8 cellular contexts compared by ENCODE assay signal in the genomic region with DNA sequence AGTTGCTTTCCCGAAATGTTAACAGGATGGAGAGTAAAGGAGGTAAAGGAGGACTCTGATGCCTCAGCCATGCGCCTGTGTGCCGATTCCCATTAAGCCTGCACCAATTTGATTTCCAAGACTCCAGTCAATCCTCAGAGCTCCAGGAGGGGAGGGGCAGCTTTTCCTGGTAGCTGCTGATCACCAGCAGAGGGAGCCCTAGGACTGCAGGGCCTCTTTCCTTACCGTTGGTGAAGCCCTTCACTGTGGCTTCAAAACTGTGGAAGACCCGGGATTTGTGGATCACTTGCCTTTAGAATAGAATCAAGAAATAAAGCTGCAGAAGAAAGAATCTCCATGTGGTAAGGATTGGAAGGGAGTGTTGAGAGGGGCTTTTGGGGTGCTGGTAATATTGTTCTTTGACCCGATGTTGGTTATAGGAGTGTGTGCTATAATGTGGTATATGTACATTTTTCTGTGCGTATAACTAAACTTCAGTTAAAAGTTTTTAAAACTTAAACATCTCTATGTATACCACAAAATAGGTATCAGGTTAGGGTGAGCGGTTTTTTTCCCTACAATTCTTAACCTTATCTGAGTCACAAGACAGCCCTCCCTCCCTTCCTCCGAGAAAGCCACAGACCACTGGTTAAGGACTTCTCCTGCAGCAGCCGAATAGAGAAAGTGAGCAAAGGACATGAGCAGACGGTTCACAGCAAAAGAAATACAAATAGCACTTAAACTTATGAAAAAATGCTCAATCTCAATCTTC. TPM values are rescaled to one million over a fixed set of nuclear protein-coding genes. Genes with fewer than 3 reads are reported as not detected.
A peak's percentile ranks its signal among the peaks of the same experiment; 100 is the strongest.
DNase-seq lines count a peak whose midpoint lies in the region; ATAC-seq and TF ChIP-seq lines count a peak whose summit lies in the region.

No MANE protein-coding gene starts in this region.

- H3K9ac ChIP-seq in SK-N-SH: no peak overlapping the region

- H3K9me2 ChIP-seq in SK-N-SH: no peaks in the 10 kb centered on the region

- TF ChIP-seq POLR2A in prostate gland (IDR thresholded peaks at IDR 0.05): no peak

- no peak overlapping the region; a peak in 1 of 4 replicates for H3K4me3 ChIP-seq in SK-N-SH (ENCODE audit: low read depth in 2 of 2, low read length in 1 of 2)
- H3K4me3 ChIP-seq in prostate gland: no peak overlapping the region

- ATAC-seq in Right ventricle myocardium superior (ENCODE audit: poor library complexity) (peak; percentile 87), GM21515 (IDR thresholded peaks at IDR 0.05; ENCODE audit: unreplicated experiment) (no peak), HG03342 (IDR thresholded peaks at IDR 0.05; ENCODE audit: unreplicated experiment) (no peak)

- no peaks in the 10 kb centered on the region for H3F3A ChIP-seq in SK-N-SH (replicated peaks; ENCODE audit: insufficient read depth)

- H3K79me2 ChIP-seq in SK-N-SH (ENCODE audit: insufficient read depth): 0 out of 2 replicates have a peak, but pooled peaks cover 6% of the 10 kb centered on the region

- DNase-seq in DMS79 treated with DMSO at 0.1 percent for 48 hours (lab: John Stamatoyannopoulos, UW) (peak; percentile 39), M059J (ENCODE audit: low read depth) (peak; percentile 80), SK-N-SH (peak; percentile 62), Right ventricle myocardium superior (peak; percentile 71), prostate gland (ENCODE audit: low spot score) (peak; percentile 74)

- H3K27ac Mint-ChIP-seq in activated naive CD4-positive, alpha-beta T cell treated with anti-CD3 and anti-CD28 coated beads, Interleukin-2, amount 50 U/mL, for 24 hours: peak overlapping the region; percentile 46

- H3K4me3 Mint-ChIP-seq in activated naive CD4-positive, alpha-beta T cell treated with anti-CD3 and anti-CD28 coated beads, Interleukin-2, amount 50 U/mL, for 24 hours: peak overlapping the region; percentile 85

- H3K36me3 ChIP-seq in SK-N-SH (replicated peaks in 1 of 2; ENCODE audit: control insufficient read depth in 1 of 2, insufficient read depth in 2 of 2, low read length in 1 of 2) (no peaks in the 10 kb centered on the region), prostate gland (no peaks in the 10 kb centered on the region)

- POLR2A ChIA-PET in SK-N-SH (lab: Yijun Ruan, JAX): interaction anchor here (1.2 kb wide), 2 partner anchors 94 to 168 kb away, joined by 3 read pairs; no protein-coding TSS in a partner anchor

- no peak overlapping the region for H2AFZ ChIP-seq in SK-N-SH (ENCODE audit: low read depth)

- TF ChIP-seq EP300 in SK-N-SH (IDR thresholded peaks at IDR 0.05; ENCODE audit: borderline replicate concordance in 1 of 2, low read depth in 1 of 2, low read length in 1 of 2): no peak

- H3K36me3 Mint-ChIP-seq in activated naive CD4-positive, alpha-beta T cell treated with anti-CD3 and anti-CD28 coated beads, Interleukin-2, amount 50 U/mL, for 24 hours: peaks cover 3% of the 10 kb centered on the region

- no peaks in the 10 kb centered on the region for H3K9me3 Mint-ChIP-seq in activated naive CD4-positive, alpha-beta T cell treated with anti-CD3 and anti-CD28 coated beads, Interleukin-2, amount 50 U/mL, for 24 hours

- H3K4me2 ChIP-seq in SK-N-SH: no peak overlapping the region

- WGBS in SK-N-SH (ENCODE audit: low lambda C conversion rate): 60% methylated on average over 11 of the region's 11 CpGs
- WGBS in prostate gland: 45% methylated on average over 11 of the region's 11 CpGs

- H3K27me3 ChIP-seq in SK-N-SH (ENCODE audit: insufficient read depth): no peaks in the 10 kb centered on the region
- no peaks in the 10 kb centered on the region for H3K27me3 ChIP-seq in prostate gland (replicated peaks; ENCODE audit: insufficient read depth)

- H4K20me1 ChIP-seq in SK-N-SH (ENCODE audit: insufficient read depth): no peaks in the 10 kb centered on the region

- H3K9me3 ChIP-seq in SK-N-SH (no peaks in the 10 kb centered on the region), prostate gland (no peaks in the 10 kb centered on the region)

- H3K27ac ChIP-seq in SK-N-SH (ENCODE audit: low read depth in 2 of 2, low read length in 1 of 2) (no peak overlapping the region), prostate gland (no peak overlapping the region)

- H3K4me1 Mint-ChIP-seq in activated naive CD4-positive, alpha-beta T cell treated with anti-CD3 and anti-CD28 coated beads, Interleukin-2, amount 50 U/mL, for 24 hours: peaks cover 70% of the 10 kb centered on the region

- CTCF ChIA-PET in SK-N-SH (lab: Yijun Ruan, JAX): interaction anchor here (0.5 to 11.2 kb wide), 57 partner anchors 8 to 464 kb away, joined by 3 to 264 read pairs (median 4); a partner anchor contains a TSS

- TF ChIP-seq CTCF in SK-N-SH (IDR thresholded peaks at IDR 0.05) (peak; percentile 84), prostate gland (IDR thresholded peaks at IDR 0.05) (peak; percentile 58 to 91 (median 86))

- peak; percentile 92 for TF ChIP-seq RAD21 in SK-N-SH (IDR thresholded peaks at IDR 0.05; ENCODE audit: low read length)

- intact Hi-C loops in Right ventricle myocardium superior (cut with DNase I) (loop anchor here (2.0 to 10.0 kb wide), 4 partner anchors 170 to 667 kb away; a partner anchor contains a TSS), prostate gland (cut with DNase I) (loop anchor here (1.0 to 10.0 kb wide), 4 partner anchors 94 to 387 kb away; a partner anchor contains a TSS)

- H3K4me1 ChIP-seq in SK-N-SH (ENCODE audit: control insufficient read depth in 1 of 2, insufficient read depth in 2 of 2, low read depth in 1 of 2, low read length in 1 of 2) (peaks cover 0 to 9% of the 10 kb centered on the region in 2 experiments; a peak in 1 of 4 replicates), prostate gland (replicated peaks) (no peaks in the 10 kb centered on the region)

- no peaks in the 10 kb centered on the region for H3K27me3 Mint-ChIP-seq in activated naive CD4-positive, alpha-beta T cell treated with anti-CD3 and anti-CD28 coated beads, Interleukin-2, amount 50 U/mL, for 24 hours

TF ChIP-seq in SK-N-SH, 30 proteins besides CTCF, POLR2A, EP300 and RAD21:
- TF ChIP-seq FOXJ3 (CRISPR knock-in tag; IDR thresholded peaks at IDR 0.05) (no peak), FOSL2 (IDR thresholded peaks at IDR 0.05; ENCODE audit: borderline replicate concordance, low read depth) (no peak), SMC3 (IDR thresholded peaks at IDR 0.05; ENCODE audit: low read depth, low read length) (peak; percentile 79), GABPA (IDR thresholded peaks at IDR 0.05; ENCODE audit: low read depth) (no peak), TAF1 (IDR thresholded peaks at IDR 0.05; ENCODE audit: borderline replicate concordance, low read depth, low read length) (no peak), GATA2 (CRISPR knock-in tag; IDR thresholded peaks at IDR 0.05) (no peak)
- TF ChIP-seq, protein P1, sequence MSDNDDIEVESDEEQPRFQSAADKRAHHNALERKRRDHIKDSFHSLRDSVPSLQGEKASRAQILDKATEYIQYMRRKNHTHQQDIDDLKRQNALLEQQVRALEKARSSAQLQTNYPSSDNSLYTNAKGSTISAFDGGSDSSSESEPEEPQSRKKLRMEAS (IDR thresholded peaks at IDR 0.05; ENCODE audit: low read depth): no peak
- TF ChIP-seq, protein P2, sequence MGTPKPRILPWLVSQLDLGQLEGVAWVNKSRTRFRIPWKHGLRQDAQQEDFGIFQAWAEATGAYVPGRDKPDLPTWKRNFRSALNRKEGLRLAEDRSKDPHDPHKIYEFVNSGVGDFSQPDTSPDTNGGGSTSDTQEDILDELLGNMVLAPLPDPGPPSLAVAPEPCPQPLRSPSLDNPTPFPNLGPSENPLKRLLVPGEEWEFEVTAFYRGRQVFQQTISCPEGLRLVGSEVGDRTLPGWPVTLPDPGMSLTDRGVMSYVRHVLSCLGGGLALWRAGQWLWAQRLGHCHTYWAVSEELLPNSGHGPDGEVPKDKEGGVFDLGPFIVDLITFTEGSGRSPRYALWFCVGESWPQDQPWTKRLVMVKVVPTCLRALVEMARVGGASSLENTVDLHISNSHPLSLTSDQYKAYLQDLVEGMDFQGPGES (IDR thresholded peaks at IDR 0.05; ENCODE audit: low read depth, low read length): no peak
- TF ChIP-seq, protein P3, sequence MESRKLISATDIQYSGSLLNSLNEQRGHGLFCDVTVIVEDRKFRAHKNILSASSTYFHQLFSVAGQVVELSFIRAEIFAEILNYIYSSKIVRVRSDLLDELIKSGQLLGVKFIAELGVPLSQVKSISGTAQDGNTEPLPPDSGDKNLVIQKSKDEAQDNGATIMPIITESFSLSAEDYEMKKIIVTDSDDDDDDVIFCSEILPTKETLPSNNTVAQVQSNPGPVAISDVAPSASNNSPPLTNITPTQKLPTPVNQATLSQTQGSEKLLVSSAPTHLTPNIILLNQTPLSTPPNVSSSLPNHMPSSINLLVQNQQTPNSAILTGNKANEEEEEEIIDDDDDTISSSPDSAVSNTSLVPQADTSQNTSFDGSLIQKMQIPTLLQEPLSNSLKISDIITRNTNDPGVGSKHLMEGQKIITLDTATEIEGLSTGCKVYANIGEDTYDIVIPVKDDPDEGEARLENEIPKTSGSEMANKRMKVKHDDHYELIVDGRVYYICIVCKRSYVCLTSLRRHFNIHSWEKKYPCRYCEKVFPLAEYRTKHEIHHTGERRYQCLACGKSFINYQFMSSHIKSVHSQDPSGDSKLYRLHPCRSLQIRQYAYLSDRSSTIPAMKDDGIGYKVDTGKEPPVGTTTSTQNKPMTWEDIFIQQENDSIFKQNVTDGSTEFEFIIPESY (IDR thresholded peaks at IDR 0.05; ENCODE audit: borderline replicate concordance, low read depth): no peak

RNA-seq across cellular contexts. Expression of a gene that starts 6.9 kb away (rescaled TPM):
- total RNA-seq in M059J (2014; rRNA removed; shearing (Covaris generic)): 77.3 and 83.3 TPM in 2 replicates
- 22.3 and 31.0 TPM in 2 replicates for polyA plus RNA-seq in SK-N-SH (2012; rRNA removed)
- 21.3 and 25.1 TPM in 2 replicates for polyA plus RNA-seq in SK-N-SH (2012; cell fraction: cytosol; rRNA removed)
- polyA plus RNA-seq in SK-N-SH (2012; cell fraction: nucleus; rRNA removed): 44.4 and 73.2 TPM in 2 replicates
- total RNA-seq in Right ventricle myocardium superior (32.8 TPM), prostate gland (10 to 100 TPM; 31.6 to 42.7 TPM)

RNA-seq across cellular contexts. Expression of a gene that starts 29.6 kb away (rescaled TPM):
- 0.42 TPM in 1 of 2 replicates, not detected in the other for total RNA-seq in M059J (2014; rRNA removed; shearing (Covaris generic))
- polyA plus RNA-seq in SK-N-SH (2012; rRNA removed): 0.30 and 0.55 TPM in 2 replicates
- 0.28 and 1.2 TPM in 2 replicates for polyA plus RNA-seq in SK-N-SH (2012; cell fraction: cytosol; rRNA removed)
- polyA plus RNA-seq in SK-N-SH (2012; cell fraction: nucleus; rRNA removed): 0.34 and 0.70 TPM in 2 replicates
- not detected for total RNA-seq in Right ventricle myocardium superior
- 1 to 10 TPM in 1 of 2 donors, not detected in 1; 1.5 TPM for total RNA-seq in prostate gland

RNA-seq across cellular contexts. Expression of a gene that starts 30.5 kb away (rescaled TPM):
- total RNA-seq in M059J (2014; rRNA removed; shearing (Covaris generic)): 16.4 and 39.3 TPM in 2 replicates
- polyA plus RNA-seq in SK-N-SH (2012; rRNA removed): 0.67 and 0.75 TPM in 2 replicates
- 0.44 and 0.58 TPM in 2 replicates for polyA plus RNA-seq in SK-N-SH (2012; cell fraction: cytosol; rRNA removed)
- polyA plus RNA-seq in SK-N-SH (2012; cell fraction: nucleus; rRNA removed): 0.66 and 0.74 TPM in 2 replicates
- total RNA-seq in Right ventricle myocardium superior: 181 TPM
- total RNA-seq in prostate gland: 10 to 100 TPM; 29.1 to 31.1 TPM
